ENCODE assay signal across 10 cellular contexts in the genomic region with DNA sequence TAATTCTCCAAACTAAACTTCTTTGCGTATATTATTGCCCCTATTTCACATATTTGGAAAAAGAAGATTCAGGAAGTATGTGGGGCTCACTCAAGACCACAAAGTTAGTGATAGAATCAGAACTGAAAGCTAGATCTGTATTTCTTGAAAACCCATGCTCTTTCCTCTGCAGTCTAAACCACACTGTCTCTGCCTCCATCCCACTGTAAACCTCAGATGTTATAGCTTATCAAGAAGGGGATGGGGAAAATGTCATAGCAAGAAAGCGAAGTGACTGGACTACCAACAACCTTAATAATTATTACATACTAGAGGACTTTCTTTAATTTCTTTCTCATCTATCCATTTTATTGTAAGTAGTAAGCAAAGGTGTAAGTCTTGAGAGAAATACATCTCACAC.
DNase-seq lines count a peak whose midpoint lies in the region; ATAC-seq, FAIRE-seq and TF ChIP-seq lines count a peak whose summit lies in the region.
"Had no signal": no experiment of that assay in that cellular context is flagged by ENCODE, and none has a peak within 500 bp of the region (broad histone marks: within the 10 kb centered on the region; RNA-seq: fewer than 3 reads in every experiment).

No MANE protein-coding gene starts in this region.

- H4K20me1 ChIP-seq in OCI-LY1 (ENCODE audit: insufficient read depth, low read length) = no peaks in the 10 kb centered on the region

- FAIRE-seq in small intestine (lab: Jason Lieb, UNC) (no peak), HTR-8/SVneo (lab: Jason Lieb, UNC) (no peak)
- FAIRE-seq: bronchial epithelial cell had no signal

- no peaks in the 10 kb centered on the region for H3F3A ChIP-seq in OCI-LY1 (ENCODE audit: insufficient read depth, low read length)

- peak overlapping the region; percentile 73 for H3K27ac Mint-ChIP-seq in activated CD4-positive, alpha-beta T cell treated with anti-CD3 and anti-CD28 coated beads, Interleukin-2, amount 10 ng/mL, durations not matched to agents 24 days and 14 days

- TF ChIP-seq CTCF in OCI-LY1 (IDR thresholded peaks at IDR 0.05; ENCODE audit: low read length) = no peak

- no peaks in the 10 kb centered on the region for H3K79me2 ChIP-seq in OCI-LY1 (ENCODE audit: insufficient read depth, low read length)

- H3K9me2 ChIP-seq in OCI-LY1 (ENCODE audit: low read depth, low read length) = no peaks in the 10 kb centered on the region

- peak overlapping the region; percentile 20; the same call in 1 of the 2 replicates for H3K4me2 ChIP-seq in OCI-LY1 (ENCODE audit: low read length)

- whole genome bisulfite sequencing in small intestine, 3 donors = 63 to 74% (median 66%) methylated on average over 2 of the region's 2 CpGs

- peak; percentile 72 for ATAC-seq in HG02642 (IDR thresholded peaks at IDR 0.05; ENCODE audit: poor library complexity, unreplicated experiment)

- peak; percentile 81 for DNase-seq in activated CD4-positive, alpha-beta T cell treated with anti-CD3 and anti-CD28 coated beads, Interleukin-2, amount 10 ng/mL, durations not matched to agents 24 days and 14 days
- no peak for DNase-seq in activated CD4-positive, alpha-beta T cell treated with anti-CD3 and anti-CD28 coated beads, Interleukin-2, amount 50 U/mL, for 48 hours
- DNase-seq in small intestine (peak; percentile 52), HTR-8/SVneo (ENCODE audit: insufficient read length, low spot score) (no peak), NCI-H1417 treated with DMSO at 0.1 percent for 48 hours (lab: John Stamatoyannopoulos, UW) (no peak), hepatic stellate cell (ENCODE audit: low spot score) (no peak)

- H3K27ac ChIP-seq in OCI-LY1 (ENCODE audit: low read depth, low read length, poor library complexity, severe bottlenecking) (peak overlapping the region; percentile 53), small intestine (ENCODE audit: low read depth in 1 of 2, low read length in 1 of 2) (peak overlapping the region; percentile 27 to 38)

- no peaks in the 10 kb centered on the region for H3K27me3 Mint-ChIP-seq in activated CD4-positive, alpha-beta T cell treated with anti-CD3 and anti-CD28 coated beads, Interleukin-2, amount 10 ng/mL, durations not matched to agents 24 days and 14 days

- peak overlapping the region; percentile 58 for H3K4me3 Mint-ChIP-seq in activated CD4-positive, alpha-beta T cell treated with anti-CD3 and anti-CD28 coated beads, Interleukin-2, amount 10 ng/mL, durations not matched to agents 24 days and 14 days
- H3K4me3 Mint-ChIP-seq: neural crest cell had no signal

- H3K4me1 ChIP-seq in OCI-LY1 (ENCODE audit: insufficient read depth, low read length, severe bottlenecking) = peaks cover 86% of the 10 kb centered on the region
- H3K4me1 ChIP-seq in small intestine (ENCODE audit: control insufficient read depth in 2 of 2, insufficient read depth in 1 of 2, low read depth in 1 of 2, low read length in 1 of 2) = peaks cover 2 to 19% of the 10 kb centered on the region in 2 donors

- H2AFZ ChIP-seq in OCI-LY1 (ENCODE audit: low read length) = no peak overlapping the region

- H3K9ac ChIP-seq in OCI-LY1 (ENCODE audit: low read length) = no peak overlapping the region; the same call in 1 of the 2 replicates

- H3K9me3 Mint-ChIP-seq in activated CD4-positive, alpha-beta T cell treated with anti-CD3 and anti-CD28 coated beads, Interleukin-2, amount 10 ng/mL, durations not matched to agents 24 days and 14 days = no peaks in the 10 kb centered on the region
- H3K9me3 Mint-ChIP-seq: neural crest cell had no signal

- H3K36me3 ChIP-seq in OCI-LY1 (ENCODE audit: insufficient read depth, low read length) (no peaks in the 10 kb centered on the region), small intestine (ENCODE audit: control insufficient read depth in 2 of 2, insufficient read depth in 2 of 2, low read length in 2 of 2) (no peaks in the 10 kb centered on the region)

- intact Hi-C loops in activated CD4-positive, alpha-beta T cell treated with anti-CD3 and anti-CD28 coated beads, Interleukin-2, amount 10 ng/mL, durations not matched to agents 24 days and 14 days (cut with micrococcal nuclease) = loop anchor here (5.0 to 10.0 kb wide), 3 partner anchors 879 to 1409 kb away; a partner anchor contains a TSS

- H3K36me3 Mint-ChIP-seq in activated CD4-positive, alpha-beta T cell treated with anti-CD3 and anti-CD28 coated beads, Interleukin-2, amount 10 ng/mL, durations not matched to agents 24 days and 14 days (ENCODE audit: low read depth) = peaks cover 2% of the 10 kb centered on the region

- H3K27me3 ChIP-seq in OCI-LY1 (ENCODE audit: insufficient read depth, low read length) (no peaks in the 10 kb centered on the region), small intestine (ENCODE audit: control insufficient read depth in 2 of 2, insufficient read depth in 2 of 2, low read length in 2 of 2) (no peaks in the 10 kb centered on the region)

- H3K4me1 Mint-ChIP-seq in activated CD4-positive, alpha-beta T cell treated with anti-CD3 and anti-CD28 coated beads, Interleukin-2, amount 10 ng/mL, durations not matched to agents 24 days and 14 days = peaks cover 84% of the 10 kb centered on the region

- H3K4me3 ChIP-seq in OCI-LY1 (ENCODE audit: low read depth, low read length, poor library complexity, severe bottlenecking) (no peak overlapping the region), small intestine (ENCODE audit: low read depth in 1 of 2, low read length in 2 of 2) (no peak overlapping the region)

- no peaks in the 10 kb centered on the region for H3K9me3 ChIP-seq in OCI-LY1 (ENCODE audit: low read length)
- H3K9me3 ChIP-seq in small intestine (ENCODE audit: control insufficient read depth, low read depth) = no peaks in the 10 kb centered on the region

Comparison
In these comparisons a context has a peak if more than half of its experiments do, and no peak if none do; other contexts are left out.
1. DNase-seq: peak in activated CD4-positive, alpha-beta T cell treated with anti-CD3 and anti-CD28 coated beads, Interleukin-2, amount 10 ng/mL, durations not matched to agents 24 days and 14 days (single experiment) and small intestine (single experiment); none in activated CD4-positive, alpha-beta T cell treated with anti-CD3 and anti-CD28 coated beads, Interleukin-2, amount 50 U/mL, for 48 hours (0 of 2), HTR-8/SVneo (single experiment), NCI-H1417 treated with DMSO at 0.1 percent for 48 hours (single experiment) and hepatic stellate cell (single experiment).